8 cellular contexts compared by ENCODE assay signal in genomic region chr3:51686512-51687215, GRCh38. TPM values are rescaled to one million over a fixed set of nuclear protein-coding genes. Genes with fewer than 3 reads are reported as not detected.
DNase-seq lines count a peak whose midpoint lies in the region; ATAC-seq and TF ChIP-seq lines count a peak whose summit lies in the region.

No MANE protein-coding gene starts in this region.

- TF ChIP-seq CTCF in psoas muscle (IDR thresholded peaks at IDR 0.05) (no peak), vagina (IDR thresholded peaks at IDR 0.05) (no peak)

- H3K9me3 ChIP-seq in effector memory CD4-positive, alpha-beta T cell (ENCODE audit: control insufficient read depth, low read length): no peaks in the 10 kb centered on the region
- H3K9me3 ChIP-seq in psoas muscle (no peaks in the 10 kb centered on the region), vagina (no peaks in the 10 kb centered on the region)

- H3K36me3 ChIP-seq in effector memory CD4-positive, alpha-beta T cell (ENCODE audit: control insufficient read depth, insufficient read depth, low read length): peaks cover 17% of the 10 kb centered on the region
- H3K36me3 ChIP-seq in psoas muscle (ENCODE audit: insufficient read depth in 1 of 2, low read depth in 1 of 2) (peaks cover 0 to 24% of the 10 kb centered on the region in 2 donors), vagina (peaks cover 0 to 36% of the 10 kb centered on the region in 2 donors)

- 46 to 54% (median 47%) methylated on average over 10 of the region's 10 CpGs for WGBS in psoas muscle, 3 donors

- POLR2A ChIA-PET in activated CD4-positive, alpha-beta memory T cell treated with anti-CD3 and anti-CD28 coated beads, Interleukin-2, amount 10 ng/mL, durations not matched to agents 7 days and 5 days (lab: Charles Lee): interaction anchor here (0.6 to 5.1 kb wide), 16 partner anchors 8 to 1073 kb away, joined by 3 to 99 read pairs (median 4); partner anchors contain the start of genes ACY1, DCAF1, MANF and PARP3

- no peaks in the 10 kb centered on the region for H3K27me3 ChIP-seq in effector memory CD4-positive, alpha-beta T cell (replicated peaks; ENCODE audit: control insufficient read depth, insufficient read depth, low read length, poor library complexity, severe bottlenecking)
- H3K27me3 ChIP-seq in psoas muscle (ENCODE audit: insufficient read depth in 3 of 3, low read length in 2 of 3) (no peaks in the 10 kb centered on the region), vagina (no peaks in the 10 kb centered on the region)

- peak overlapping the region; percentile 51 for H3K4me3 Mint-ChIP-seq in activated CD4-positive, alpha-beta memory T cell treated with anti-CD3 and anti-CD28 coated beads, Interleukin-2, amount 10 ng/mL, durations not matched to agents 7 days and 5 days

- DNase-seq in HUDEP-2 (lab: John Stamatoyannopoulos, UW; ENCODE audit: unreplicated experiment in 76 of 76): peak in 75 of 76 experiments; percentile 33 to 95 (median 86)
- DNase-seq in activated CD4-positive, alpha-beta memory T cell treated with anti-CD3 and anti-CD28 coated beads, Interleukin-2, amount 10 ng/mL, durations not matched to agents 7 days and 5 days: peak; percentile 94
- DNase-seq in effector memory CD4-positive, alpha-beta T cell: peak; percentile 81 to 85 (median 82)
- peak; percentile 64 to 71 for DNase-seq in psoas muscle
- no peak for DNase-seq in vagina (ENCODE audit: extremely low spot score in 2 of 2)
- no peak for DNase-seq in DMS 273 (lab: John Stamatoyannopoulos, UW; ENCODE audit: unreplicated experiment)
- no peak for DNase-seq in LoVo (ENCODE audit: low spot score)

- intact Hi-C loops in psoas muscle (cut with DNase I): no loop called here
- intact Hi-C loops in vagina (cut with DNase I): loop anchor here (5.0 kb wide), 1 partner anchor 184 kb away; the partner anchor contains the start of gene DCAF1

- peak overlapping the region; percentile 80 for H3K27ac ChIP-seq in effector memory CD4-positive, alpha-beta T cell (ENCODE audit: insufficient read depth, low read length, poor library complexity, severe bottlenecking)
- peak overlapping the region; percentile 75 for H3K27ac ChIP-seq in psoas muscle
- H3K27ac ChIP-seq in vagina: peak overlapping the region; percentile 62

- no peaks in the 10 kb centered on the region for H3K9me3 Mint-ChIP-seq in activated CD4-positive, alpha-beta memory T cell treated with anti-CD3 and anti-CD28 coated beads, Interleukin-2, amount 10 ng/mL, durations not matched to agents 7 days and 5 days

- TF ChIP-seq POLR2A in vagina (IDR thresholded peaks at IDR 0.05): no peak

- peaks cover 80% of the 10 kb centered on the region for H3K4me1 ChIP-seq in effector memory CD4-positive, alpha-beta T cell (ENCODE audit: control insufficient read depth, insufficient read depth, low read length, poor library complexity, severe bottlenecking)
- H3K4me1 ChIP-seq in psoas muscle (peaks cover 57% of the 10 kb centered on the region), vagina (peaks cover 35% of the 10 kb centered on the region)

- H3K27me3 Mint-ChIP-seq in activated CD4-positive, alpha-beta memory T cell treated with anti-CD3 and anti-CD28 coated beads, Interleukin-2, amount 10 ng/mL, durations not matched to agents 7 days and 5 days: no peaks in the 10 kb centered on the region

- CTCF ChIA-PET in activated CD4-positive, alpha-beta memory T cell treated with anti-CD3 and anti-CD28 coated beads, Interleukin-2, amount 10 ng/mL, durations not matched to agents 7 days and 5 days (lab: Charles Lee): interaction anchor here (0.6 to 10.3 kb wide), 11 partner anchors 14 to 297 kb away, joined by 3 to 256 read pairs (median 5); partner anchors contain the start of genes DCAF1 and TEX264

- peaks cover 72% of the 10 kb centered on the region for H3K36me3 Mint-ChIP-seq in activated CD4-positive, alpha-beta memory T cell treated with anti-CD3 and anti-CD28 coated beads, Interleukin-2, amount 10 ng/mL, durations not matched to agents 7 days and 5 days (ENCODE audit: low read depth)

- peaks cover 80% of the 10 kb centered on the region for H3K4me1 Mint-ChIP-seq in activated CD4-positive, alpha-beta memory T cell treated with anti-CD3 and anti-CD28 coated beads, Interleukin-2, amount 10 ng/mL, durations not matched to agents 7 days and 5 days

- H3K4me3 ChIP-seq in effector memory CD4-positive, alpha-beta T cell (ENCODE audit: insufficient read depth, low read depth, low read length, poor library complexity, severe bottlenecking): peak overlapping the region; percentile 26
- H3K4me3 ChIP-seq in psoas muscle (no peak overlapping the region), vagina (no peak overlapping the region)

- peak; percentile 49 for ATAC-seq in GM18907 (IDR thresholded peaks at IDR 0.05; ENCODE audit: unreplicated experiment)
- ATAC-seq in psoas muscle: peak; percentile 28 to 54 (median 44)

- H3K27ac Mint-ChIP-seq in activated CD4-positive, alpha-beta memory T cell treated with anti-CD3 and anti-CD28 coated beads, Interleukin-2, amount 10 ng/mL, durations not matched to agents 7 days and 5 days: peak overlapping the region; percentile 84

RNA-seq across cellular contexts. Expression of gene TEX264, which starts 15.6 kb away (rescaled TPM):
- total RNA-seq in activated CD4-positive, alpha-beta memory T cell treated with anti-CD3 and anti-CD28 coated beads, Interleukin-2, amount 10 ng/mL, durations not matched to agents 7 days and 5 days: 100 to 1,000 TPM; 103 to 108 TPM
- total RNA-seq in psoas muscle (10 to 100 TPM; 16.8 to 29.6 (median 21.9) TPM), vagina (66.8 TPM)
- polyA plus RNA-seq in psoas muscle: 10 to 100 TPM; 60.9 to 71.5 (median 66.2) TPM

RNA-seq across cellular contexts. Expression of gene GRM2, which starts 20.2 kb away (rescaled TPM):
- total RNA-seq in activated CD4-positive, alpha-beta memory T cell treated with anti-CD3 and anti-CD28 coated beads, Interleukin-2, amount 10 ng/mL, durations not matched to agents 7 days and 5 days: 1 to 10 TPM; 1.7 to 2.4 TPM
- total RNA-seq in psoas muscle (under 1 TPM; 0.15 to 0.58 (median 0.42) TPM), vagina (not detected)
- polyA plus RNA-seq in psoas muscle: under 1 TPM; 0.09 to 0.13 (median 0.11) TPM

Comparison
In these comparisons a context has a peak if more than half of its experiments do, and no peak if none do; other contexts are left out.
1. DNase-seq: peak in HUDEP-2 (75 of 76), activated CD4-positive, alpha-beta memory T cell treated with anti-CD3 and anti-CD28 coated beads, Interleukin-2, amount 10 ng/mL, durations not matched to agents 7 days and 5 days (single experiment), effector memory CD4-positive, alpha-beta T cell (3 of 3) and psoas muscle (2 of 2); none in vagina (0 of 2), DMS 273 (single experiment) and LoVo (single experiment).
2. Peak in every context shown above with its lines, with median percentiles within 50 percentile points of each other: H3K27ac ChIP-seq.